In genomic region chr2:177537241-177537640, GRCh38 we compare ENCODE assay signal across 27 cellular contexts.
"Had no signal": no experiment of that assay in that cellular context is flagged by ENCODE, and none has a peak within 500 bp of the region (broad histone marks: within the 10 kb centered on the region; RNA-seq: fewer than 3 reads in every experiment).

No MANE protein-coding gene starts in this region.

- H3K4me1 Mint-ChIP-seq: immature natural killer cell; stimulated activated memory B cell treated with anti-CD40 and anti-IgM and Interleukin-4, amounts not matched to agents 10 μg/mL and 1 μg/mL and 100 μg/mL, for 72 hours had no signal

- H3K27me3 ChIP-seq: gastrocnemius medialis, heart right ventricle, left lung, spleen, testis, tibial artery had no signal

- H3K4me1 ChIP-seq: gastrocnemius medialis, heart right ventricle, left lung, psoas muscle, spleen, testis, tibial artery had no signal

- ATAC-seq: esophagus mucosa; gastrocnemius medialis; heart right ventricle; left cardiac atrium; left lung; naive thymus-derived CD4-positive, alpha-beta T cell; psoas muscle; right cardiac atrium; stimulated activated memory B cell treated with anti-CD40 and anti-IgM and Interleukin-4, amounts not matched to agents 10 μg/mL and 1 μg/mL and 100 μg/mL, for 72 hours; stimulated activated naive CD8-positive, alpha-beta T cell treated with anti-CD3 and anti-CD28 coated beads, Interleukin-15, Interleukin-2, amounts not matched to agents 100 U/mL and 50 U/mL, for 24 hours had no signal

- H3K27ac ChIP-seq: coronary artery, epithelial cell of prostate, gastrocnemius medialis, heart right ventricle, left lung, psoas muscle, skin epidermis, spleen, testis, tibial artery had no signal

- H3K27me3 Mint-ChIP-seq: naive thymus-derived CD4-positive, alpha-beta T cell; stimulated activated memory B cell treated with anti-CD40 and anti-IgM and Interleukin-4, amounts not matched to agents 10 μg/mL and 1 μg/mL and 100 μg/mL, for 72 hours; type B pancreatic cell had no signal

- H3K4me3 Mint-ChIP-seq: immature natural killer cell; naive thymus-derived CD4-positive, alpha-beta T cell; nephron progenitor cell; stimulated activated memory B cell treated with anti-CD40 and anti-IgM and Interleukin-4, amounts not matched to agents 10 μg/mL and 1 μg/mL and 100 μg/mL, for 72 hours; type B pancreatic cell had no signal

- DNase-seq: foreskin fibroblast; gastrocnemius medialis; heart right ventricle; hypothalamus; immature natural killer cell; left cardiac atrium; left lung; mesenchymal stem cell; midbrain; naive thymus-derived CD4-positive, alpha-beta T cell; nephron progenitor cell; nucleus accumbens; posterior cingulate gyrus; psoas muscle; right cardiac atrium; spleen; stimulated activated CD4-positive, alpha-beta T cell treated with anti-CD3 and anti-CD28 coated beads, Interleukin-4, amount 100 ng/mL, for 4 hours; stimulated activated naive CD8-positive, alpha-beta T cell treated with anti-CD3 and anti-CD28 coated beads, Interleukin-15, Interleukin-2, amounts not matched to agents 100 U/mL and 50 U/mL, for 24 hours; substantia nigra; testis; tibial artery had no signal

- H3K4me3 ChIP-seq: coronary artery, gastrocnemius medialis, heart right ventricle, left lung, psoas muscle, skin epidermis, spleen, testis, tibial artery had no signal

- H3K9me3 ChIP-seq: gastrocnemius medialis, heart right ventricle, left lung, psoas muscle, spleen, testis, tibial artery had no signal

- H3K36me3 ChIP-seq: gastrocnemius medialis had no signal

- H3K9me3 Mint-ChIP-seq: immature natural killer cell; naive thymus-derived CD4-positive, alpha-beta T cell; nephron progenitor cell; stimulated activated memory B cell treated with anti-CD40 and anti-IgM and Interleukin-4, amounts not matched to agents 10 μg/mL and 1 μg/mL and 100 μg/mL, for 72 hours; type B pancreatic cell had no signal

- H3K27ac Mint-ChIP-seq: immature natural killer cell; naive thymus-derived CD4-positive, alpha-beta T cell; nephron progenitor cell; stimulated activated memory B cell treated with anti-CD40 and anti-IgM and Interleukin-4, amounts not matched to agents 10 μg/mL and 1 μg/mL and 100 μg/mL, for 72 hours; type B pancreatic cell had no signal
